8 cellular contexts compared by ENCODE assay signal in the genomic region with DNA sequence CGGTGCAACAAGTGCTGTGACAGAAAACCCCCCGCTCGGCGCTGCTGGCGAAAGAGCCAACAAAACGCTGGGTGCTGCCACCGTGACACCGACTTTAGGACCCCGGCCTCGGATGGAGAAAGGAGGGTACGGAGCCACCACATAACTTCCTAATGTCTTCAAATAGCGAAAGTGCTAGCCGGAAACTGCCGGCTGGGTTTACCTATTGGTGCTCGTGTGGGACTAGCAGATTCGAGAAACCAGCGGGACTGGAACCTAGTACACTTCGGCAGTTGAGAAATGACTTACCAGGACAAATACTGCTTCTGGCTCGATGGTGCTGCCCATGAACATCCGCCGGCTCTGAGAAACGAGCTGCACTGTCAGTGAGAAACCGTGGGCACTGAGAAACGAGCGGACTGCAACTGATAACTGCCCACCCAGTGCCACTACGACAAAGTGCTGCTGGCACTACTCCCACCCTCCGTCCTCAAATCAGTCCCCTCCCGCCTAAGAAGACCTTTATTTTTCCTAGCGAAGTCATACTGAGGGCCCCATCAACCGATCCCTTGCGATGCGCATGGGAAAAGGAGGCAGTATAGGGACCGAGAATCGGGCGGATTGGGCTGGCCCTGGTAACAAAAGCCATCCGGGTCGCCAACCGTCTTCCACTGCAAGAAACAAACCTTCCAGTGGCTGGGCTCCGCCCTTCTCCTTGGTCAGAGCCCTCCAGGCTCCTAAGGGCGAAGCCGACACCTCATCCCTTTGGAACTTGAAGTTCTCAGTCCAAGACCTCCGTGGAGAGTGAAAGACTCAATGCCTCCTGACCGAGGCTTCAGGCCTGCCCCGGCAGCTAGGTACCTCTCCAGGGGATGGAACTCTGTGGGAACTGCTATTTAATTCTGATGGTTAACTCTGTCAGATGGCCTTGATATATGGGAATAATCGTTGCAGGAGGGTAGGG. TPM values are rescaled to one million over a fixed set of nuclear protein-coding genes. Genes with fewer than 3 reads are reported as not detected.
DNase-seq lines count a peak whose midpoint lies in the region; ATAC-seq, FAIRE-seq and TF ChIP-seq lines count a peak whose summit lies in the region.

No MANE protein-coding gene starts in this region.

- H3K4me1 Mint-ChIP-seq in CD4-positive, alpha-beta T cell (ENCODE audit: low read depth) = peaks cover 49% of the 10 kb centered on the region

- H3K27me3 ChIP-seq in CD4-positive, alpha-beta T cell (ENCODE audit: control insufficient read depth, insufficient read depth, low read length) = no peaks in the 10 kb centered on the region
- H3K27me3 ChIP-seq in endothelial cell of umbilical vein (ENCODE audit: control insufficient read depth in 2 of 2, insufficient read depth in 2 of 2, low read length in 2 of 2) = no peaks in the 10 kb centered on the region

- POLR2A ChIA-PET in CD4-positive, alpha-beta T cell (lab: Charles Lee) = interaction anchor here (0.6 to 7.5 kb wide), 16 partner anchors 11 to 1196 kb away, joined by 3 to 703 read pairs (median 60); partner anchors contain the start of genes ANXA2R, HMGCS1, RIMOC1 and TMEM267
- POLR2A ChIA-PET in endothelial cell of umbilical vein (lab: Charles Lee) = no interaction called here

- H3K9ac ChIP-seq in endothelial cell of umbilical vein (replicated peaks; ENCODE audit: extremely low read depth, insufficient read depth, low read length) = peak overlapping the region; percentile 94

- CTCF ChIA-PET in CD4-positive, alpha-beta T cell (lab: Charles Lee) = interaction anchor here (1.2 to 3.8 kb wide), 6 partner anchors 24 to 417 kb away, joined by 3 to 65 read pairs (median 7); partner anchors contain the start of genes ANXA2R and TMEM267
- CTCF ChIA-PET in endothelial cell of umbilical vein (lab: Charles Lee) = interaction anchor here (1.0 to 3.3 kb wide), 6 partner anchors 24 to 158 kb away, joined by 3 to 37 read pairs (median 12); no protein-coding TSS in a partner anchor

- peak; percentile 86 for FAIRE-seq in endothelial cell of umbilical vein (lab: Jason Lieb, UNC)

- H3K4me3 Mint-ChIP-seq in CD4-positive, alpha-beta T cell = peak overlapping the region; percentile 97

- peak overlapping the region; percentile 24 to 76 (median 76) for H3K4me3 ChIP-seq in endothelial cell of umbilical vein (replicated peaks in 1 of 3; ENCODE audit: insufficient read depth in 1 of 3, low read depth in 1 of 3, low read length in 3 of 3)

- H3K9me3 Mint-ChIP-seq in CD4-positive, alpha-beta T cell = no peaks in the 10 kb centered on the region

- peaks cover 44% of the 10 kb centered on the region for H3K79me2 ChIP-seq in endothelial cell of umbilical vein (ENCODE audit: control insufficient read depth, insufficient read depth, low read length)

- H3K27ac Mint-ChIP-seq in CD4-positive, alpha-beta T cell = peak overlapping the region; percentile 96

- no peaks in the 10 kb centered on the region for H3K9me3 ChIP-seq in CD4-positive, alpha-beta T cell (ENCODE audit: control insufficient read depth, low read length)
- H3K9me3 ChIP-seq in endothelial cell of umbilical vein (replicated peaks; ENCODE audit: control insufficient read depth, insufficient read depth, low read length) = no peaks in the 10 kb centered on the region

- dilution Hi-C loops in endothelial cell of umbilical vein (cut with MboI; ENCODE audit: extremely low pct_ligation_motif_present, low sequenced_read_pairs) = no loop called here

- no peaks in the 10 kb centered on the region for H3K27me3 Mint-ChIP-seq in CD4-positive, alpha-beta T cell

- H3K4me1 ChIP-seq in endothelial cell of umbilical vein (ENCODE audit: control insufficient read depth, extremely low read depth, insufficient read depth, low read length) = peaks cover 24% of the 10 kb centered on the region

- peaks cover 70% of the 10 kb centered on the region for H3K36me3 Mint-ChIP-seq in CD4-positive, alpha-beta T cell (ENCODE audit: low read depth)

- peak overlapping the region; percentile 97 for H3K4me2 ChIP-seq in endothelial cell of umbilical vein (ENCODE audit: insufficient read depth, low read length)

- H3K36me3 ChIP-seq in endothelial cell of umbilical vein (ENCODE audit: control insufficient read depth in 2 of 2, extremely low read depth in 1 of 2, insufficient read depth in 2 of 2, low read length in 2 of 2) = peaks cover 4 to 10% of the 10 kb centered on the region in 2 experiments

- ATAC-seq in CD4-positive, alpha-beta T cell (ENCODE audit: poor library complexity) = peak; percentile 45
- peak; percentile 33 for ATAC-seq in GM19463 (IDR thresholded peaks at IDR 0.05; ENCODE audit: unreplicated experiment)

- TF ChIP-seq CTCF in CD4-positive, alpha-beta T cell (IDR thresholded peaks at IDR 0.05) = no peak
- TF ChIP-seq CTCF in endothelial cell of umbilical vein (IDR thresholded peaks at IDR 0.05; ENCODE audit: extremely low read depth in 1 of 2, insufficient read depth in 1 of 2, low read depth in 1 of 2, low read length in 2 of 2) = no peak

- peak overlapping the region; percentile 98 for H3K27ac ChIP-seq in CD4-positive, alpha-beta T cell (ENCODE audit: low read depth, low read length)
- peak overlapping the region; percentile 86 for H3K27ac ChIP-seq in endothelial cell of umbilical vein (ENCODE audit: insufficient read depth, low read depth, low read length)

- no peaks in the 10 kb centered on the region for H3K9me1 ChIP-seq in endothelial cell of umbilical vein (replicated peaks; ENCODE audit: control insufficient read depth, extremely low read depth, insufficient read depth, low read length)

- no peaks in the 10 kb centered on the region for H4K20me1 ChIP-seq in endothelial cell of umbilical vein (replicated peaks; ENCODE audit: control insufficient read depth, extremely low read depth, insufficient read depth, low read length)

- TSS peak; percentile 7 for BruUV-seq in endothelial cell of umbilical vein (replicated peaks; lab: Mats Ljungman, UMichigan)

- peak; percentile 73 for TF ChIP-seq POLR2A in endothelial cell of umbilical vein (IDR thresholded peaks at IDR 0.05; ENCODE audit: low read depth, low read length)

- DNase-seq in CD4-positive, alpha-beta T cell = peak; percentile 84 to 91 (median 89)
- DNase-seq in HT1080 (ENCODE audit: low read depth) = peak; percentile 79
- peak; percentile 86 for DNase-seq in NOMO-1 treated with dmso at 0.1 percent for 144 hours (lab: John Stamatoyannopoulos, UW; ENCODE audit: unreplicated experiment)
- DNase-seq in activated CD8-positive, alpha-beta memory T cell treated with anti-CD3 and anti-CD28 coated beads, Interleukin-2, amount 50 U/mL, for 1 hour (ENCODE audit: extremely low read depth) = peak; percentile 73
- DNase-seq in endothelial cell of umbilical vein (ENCODE audit: low read depth, low spot score) = peak; percentile 91
- peak; percentile 85 for DNase-seq in middle frontal gyrus (ENCODE audit: extremely low spot score, low spot score)
- DNase-seq in stimulated activated CD8-positive, alpha-beta memory T cell treated with anti-CD3 and anti-CD28 coated beads, Interleukin-2, amount 100 ng/mL, for 1 hour (ENCODE audit: low read depth in 2 of 2) = peak; percentile 77 to 79

- intact Hi-C loops in CD4-positive, alpha-beta T cell (cut with DNase I, micrococcal nuclease) = loop anchor here (2.0 to 10.0 kb wide), 8 partner anchors 42 to 420 kb away; partner anchors contain the start of genes TMEM267 (in 1 of the 2) and ZNF131 (in 1 of the 2)
- intact Hi-C loops in endothelial cell of umbilical vein (cut with micrococcal nuclease) = loop anchor here (1.0 to 5.0 kb wide), 6 partner anchors 38 to 1163 kb away; partner anchors contain the start of genes HMGCS1, RIMOC1 and TMEM267

- peak overlapping the region; percentile 71 for H2AFZ ChIP-seq in endothelial cell of umbilical vein (ENCODE audit: low read depth, low read length)

TF ChIP-seq in endothelial cell of umbilical vein, 7 proteins besides CTCF, POLR2A, EP300 and RAD21:
- TF ChIP-seq POLR2AphosphoS5 (IDR thresholded peaks at IDR 0.05; ENCODE audit: insufficient read depth, low read depth, low read length) (peak; percentile 55), EZH2 (IDR thresholded peaks at IDR 0.05; ENCODE audit: borderline replicate concordance, low read depth, low read length, severe bottlenecking) (no peak), MAX (IDR thresholded peaks at IDR 0.05; ENCODE audit: insufficient read depth, insufficient read length) (peak; percentile 36)
TF ChIP-seq in endothelial cell of umbilical vein: peak in this region for 2.

RNA-seq across cellular contexts. Expression of gene ANXA2R, which starts 27.0 kb away (rescaled TPM):
- total RNA-seq in CD4-positive, alpha-beta T cell = 10 to 100 TPM; 45.6 to 48.9 TPM
- 0.23 and 0.59 TPM in 2 replicates for total RNA-seq in HT1080 (2014; rRNA removed; shearing (Covaris generic))
- polyA plus RNA-seq in HT1080 (2015; cell fraction: cytosol; rRNA removed) = 0.15 and 0.24 TPM in 2 replicates
- 0.78 and 1.9 TPM in 2 replicates for polyA plus RNA-seq in HT1080 (2015; cell fraction: nucleus; rRNA removed)
- total RNA-seq in endothelial cell of umbilical vein = 6.6 and 8.1 TPM in 2 replicates
- 10.4 and 11.1 TPM in 2 replicates for polyA plus RNA-seq in endothelial cell of umbilical vein
- polyA plus RNA-seq in endothelial cell of umbilical vein (2011; cell fraction: cytosol; rRNA removed) = 8.6 and 9.1 TPM in 2 replicates
- polyA plus RNA-seq in endothelial cell of umbilical vein (2011; cell fraction: nucleus; rRNA removed) = 6.8 and 7.3 TPM in 2 replicates
- 3.9 and 4.3 TPM in 2 replicates for polyA plus RNA-seq in endothelial cell of umbilical vein (2012)
- 7.2 and 7.3 TPM in 2 replicates for polyA minus RNA-seq in endothelial cell of umbilical vein
- polyA minus RNA-seq in endothelial cell of umbilical vein (2011; cell fraction: cytosol; rRNA and poly(A)+ RNA removed) = 1.2 TPM
- polyA minus RNA-seq in endothelial cell of umbilical vein (2011; cell fraction: nucleus; rRNA and poly(A)+ RNA removed) = 12.9 and 14.0 TPM in 2 replicates

RNA-seq across cellular contexts. Expression of gene ZNF131, which starts 53.6 kb away (rescaled TPM):
- total RNA-seq in CD4-positive, alpha-beta T cell = 10 to 100 TPM; 71.7 to 72.4 TPM
- total RNA-seq in HT1080 (2014; rRNA removed; shearing (Covaris generic)) = 22.2 and 25.9 TPM in 2 replicates
- polyA plus RNA-seq in HT1080 (2015; cell fraction: cytosol; rRNA removed) = 21.7 and 31.9 TPM in 2 replicates
- polyA plus RNA-seq in HT1080 (2015; cell fraction: nucleus; rRNA removed) = 28.4 and 30.2 TPM in 2 replicates
- total RNA-seq in endothelial cell of umbilical vein = 30.1 and 31.2 TPM in 2 replicates
- polyA plus RNA-seq in endothelial cell of umbilical vein = 12.9 and 15.4 TPM in 2 replicates
- polyA plus RNA-seq in endothelial cell of umbilical vein (2011; cell fraction: cytosol; rRNA removed) = 21.1 and 21.4 TPM in 2 replicates
- polyA plus RNA-seq in endothelial cell of umbilical vein (2011; cell fraction: nucleus; rRNA removed) = 43.0 and 56.3 TPM in 2 replicates
- polyA plus RNA-seq in endothelial cell of umbilical vein (2012) = 19.7 and 26.2 TPM in 2 replicates
- polyA minus RNA-seq in endothelial cell of umbilical vein = 28.3 and 35.3 TPM in 2 replicates
- polyA minus RNA-seq in endothelial cell of umbilical vein (2011; cell fraction: cytosol; rRNA and poly(A)+ RNA removed) = 39.0 TPM
- polyA minus RNA-seq in endothelial cell of umbilical vein (2011; cell fraction: nucleus; rRNA and poly(A)+ RNA removed) = 38.5 and 41.0 TPM in 2 replicates

Comparison
In these comparisons a context has a peak if more than half of its experiments do, and no peak if none do; other contexts are left out.
1. Peak in every context shown above with its lines: DNase-seq, ATAC-seq, H3K4me3 ChIP-seq and H3K27ac ChIP-seq.